In the genomic region with DNA sequence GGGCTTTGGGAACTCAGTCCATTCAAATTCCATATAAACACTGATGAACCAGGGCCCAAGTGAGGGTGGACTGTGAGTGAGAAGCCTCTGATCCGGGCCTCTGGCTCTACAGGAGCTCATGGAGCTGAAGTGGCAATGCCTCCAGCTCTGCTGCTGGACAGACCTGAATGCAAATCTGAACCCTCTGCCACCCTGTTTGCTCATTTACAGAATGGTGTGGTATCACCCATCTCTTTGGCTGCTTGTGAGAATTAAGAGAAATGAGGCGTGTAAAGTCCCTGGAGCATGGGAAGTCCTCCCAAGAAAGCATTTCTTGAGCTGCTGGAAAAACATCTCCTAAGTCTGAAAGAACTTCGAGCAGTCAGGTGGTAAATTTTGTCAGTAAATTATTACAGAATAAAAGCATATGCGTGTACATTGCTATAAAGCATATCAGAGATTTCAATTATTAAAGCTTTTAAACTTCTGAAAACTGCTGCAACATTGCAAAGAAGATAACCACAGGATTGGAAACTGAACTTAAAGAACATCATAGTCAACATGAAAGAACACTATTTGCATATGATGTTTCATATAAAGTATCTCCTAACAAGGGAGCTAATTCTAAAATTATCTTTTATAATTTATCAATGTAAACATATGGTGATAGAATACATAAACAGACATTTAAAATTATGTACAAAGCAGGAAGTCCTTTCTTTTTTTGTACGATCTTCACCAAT, we compare ENCODE assay signal across 24 cellular contexts.
"Had no signal": no experiment of that assay in that cellular context is flagged by ENCODE, and none has a peak within 500 bp of the region (broad histone marks: within the 10 kb centered on the region; RNA-seq: fewer than 3 reads in every experiment).

No MANE protein-coding gene starts in this region.

- H3K4me3 ChIP-seq: coronary artery, esophagus squamous epithelium, left lung, ovary, psoas muscle, right lobe of liver, thoracic aorta, tibial nerve had no signal

- H3K27ac ChIP-seq: coronary artery, esophagus squamous epithelium, left lung, ovary, psoas muscle, right lobe of liver, thoracic aorta, tibial nerve had no signal

- H3K9me3 ChIP-seq: esophagus squamous epithelium, left lung, ovary, psoas muscle, right lobe of liver, thoracic aorta had no signal

- H3K36me3 ChIP-seq: esophagus squamous epithelium, left lung, ovary, right lobe of liver, thoracic aorta, tibial nerve had no signal

- H3K4me1 ChIP-seq: esophagus squamous epithelium, left lung, psoas muscle, right lobe of liver, tibial nerve had no signal

- H3K27me3 ChIP-seq: esophagus squamous epithelium, ovary, right lobe of liver, tibial nerve had no signal

- ATAC-seq: left lung; naive thymus-derived CD8-positive, alpha-beta T cell; psoas muscle; right lobe of liver; stimulated activated naive B cell treated with anti-CD40 and anti-IgM and Interleukin-4, amounts not matched to agents 10 μg/mL and 1 μg/mL and 100 μg/mL, for 72 hours had no signal

- DNase-seq: dermis blood vessel endothelial cell; effector memory CD4-positive, alpha-beta T cell; erythroblast; esophagus squamous epithelium; foreskin melanocyte; hypothalamus; immature natural killer cell; islet precursor cell; left lung; mammary epithelial cell; naive thymus-derived CD8-positive, alpha-beta T cell; nephron progenitor cell; nucleus accumbens; ovary; posterior cingulate gyrus; psoas muscle; right lobe of liver; small intestine; stimulated activated CD4-positive, alpha-beta T cell treated with anti-CD3 and anti-CD28 coated beads, Interleukin-15, amount 100 ng/mL, for 24 hours; stimulated activated CD4-positive, alpha-beta T cell treated with anti-CD3 and anti-CD28 coated beads, Interleukin-2, amount 100 ng/mL, for 48 hours; stimulated activated naive B cell treated with anti-CD40 and anti-IgM and Interleukin-4, amounts not matched to agents 10 μg/mL and 1 μg/mL and 100 μg/mL, for 72 hours had no signal
